ENCODE assay signal across 24 cellular contexts in the genomic region with DNA sequence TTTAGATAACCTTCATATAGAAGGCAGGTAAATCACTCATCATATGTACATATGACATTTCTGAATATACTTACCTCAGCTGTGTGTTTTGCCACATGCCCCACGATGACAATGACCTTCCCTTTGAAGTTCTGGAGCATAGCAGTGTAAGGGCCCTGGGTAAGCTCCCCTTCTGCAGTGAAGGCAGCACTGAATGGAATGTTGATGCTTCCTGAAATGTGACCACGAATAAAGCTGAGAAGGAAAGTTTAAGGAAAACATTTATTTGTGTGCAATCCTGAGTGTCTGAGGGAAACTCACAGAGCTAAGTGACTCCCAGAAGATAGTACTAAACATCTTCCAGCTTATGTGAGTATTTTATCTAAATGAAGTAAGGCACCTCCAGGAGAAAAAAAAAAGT.
DNase-seq lines count a peak whose midpoint lies in the region; ATAC-seq and TF ChIP-seq lines count a peak whose summit lies in the region.
"Had no signal": no experiment of that assay in that cellular context is flagged by ENCODE, and none has a peak within 500 bp of the region (broad histone marks: within the 10 kb centered on the region; RNA-seq: fewer than 3 reads in every experiment).

No MANE protein-coding gene starts in this region.

- no peak for TF ChIP-seq CTCF in mesothelial cell of epicardium (IDR thresholded peaks at IDR 0.05; ENCODE audit: unreplicated experiment)

- peak overlapping the region; percentile 64 for H3K27ac Mint-ChIP-seq in mesothelial cell of epicardium
- no peak overlapping the region for H3K27ac Mint-ChIP-seq in activated CD4-positive, alpha-beta T cell treated with anti-CD3 and anti-CD28 coated beads, Interleukin-2, amount 10 ng/mL, durations not matched to agents 24 days and 14 days
- H3K27ac Mint-ChIP-seq: activated CD8-positive, alpha-beta T cell treated with anti-CD3 and anti-CD28 coated beads for 36 hours; activated naive CD8-positive, alpha-beta T cell treated with anti-CD3 and anti-CD28 coated beads for 36 hours; CD14-positive monocyte; IgD-negative memory B cell; stimulated activated naive B cell treated with anti-CD40 and anti-IgM and Interleukin-4, amounts not matched to agents 10 μg/mL and 1 μg/mL and 100 μg/mL, for 72 hours had no signal

- H3K9me3 Mint-ChIP-seq in mesothelial cell of epicardium: peaks cover 11% of the 10 kb centered on the region
- peaks cover 3% of the 10 kb centered on the region for H3K9me3 Mint-ChIP-seq in activated CD4-positive, alpha-beta T cell treated with anti-CD3 and anti-CD28 coated beads, Interleukin-2, amount 10 ng/mL, durations not matched to agents 24 days and 14 days

- DNase-seq in EL: peak; percentile 23
- peak; percentile 7 for DNase-seq in NCI-H226
- peak; percentile 18 for DNase-seq in foreskin melanocyte
- DNase-seq in mesothelial cell of epicardium (ENCODE audit: low spot score in 2 of 2, unreplicated experiment in 2 of 2): no peak
- no peak for DNase-seq in NCI-H2227 treated with DMSO at 0.1 percent for 48 hours (lab: John Stamatoyannopoulos, UW)
- no peak for DNase-seq in activated CD4-positive, alpha-beta T cell treated with anti-CD3 and anti-CD28 coated beads, Interleukin-2, amount 10 ng/mL, durations not matched to agents 24 days and 14 days
- DNase-seq: activated CD4-positive, CD25-positive, alpha-beta regulatory T cell treated with anti-CD3 and anti-CD28 coated beads, Interleukin-2, amount 50 U/mL, for 72 hours; activated CD8-positive, alpha-beta T cell treated with anti-CD3 and anti-CD28 coated beads for 36 hours; activated effector memory CD4-positive, alpha-beta T cell treated with Interleukin-2 at 50 U/mL for 16 hours; activated naive CD8-positive, alpha-beta T cell treated with anti-CD3 and anti-CD28 coated beads for 36 hours; Calu3; cerebellar nuclear complex; DMS79 treated with DMSO at 0.1 percent for 48 hours; left cardiac atrium; NCI-H1092 treated with DMSO at 0.1 percent for 48 hours; NCI-H2029; NCI-H748 treated with DMSO at 0.1 percent for 48 hours; stimulated activated naive B cell treated with anti-CD40 and anti-IgM and Interleukin-4, amounts not matched to agents 10 μg/mL and 1 μg/mL and 100 μg/mL, for 72 hours; T-helper 2 cell had no signal

- ATAC-seq in GM18498 (IDR thresholded peaks at IDR 0.05; ENCODE audit: unreplicated experiment): no peak
- ATAC-seq in GM19395 (IDR thresholded peaks at IDR 0.05; ENCODE audit: unreplicated experiment): no peak
- ATAC-seq: activated CD8-positive, alpha-beta T cell treated with anti-CD3 and anti-CD28 coated beads for 36 hours; left cardiac atrium; sciatic nerve; stimulated activated naive B cell treated with anti-CD40 and anti-IgM and Interleukin-4, amounts not matched to agents 10 μg/mL and 1 μg/mL and 100 μg/mL, for 72 hours had no signal

- no peak overlapping the region for H3K4me3 Mint-ChIP-seq in mesothelial cell of epicardium
- H3K4me3 Mint-ChIP-seq in activated CD4-positive, alpha-beta T cell treated with anti-CD3 and anti-CD28 coated beads, Interleukin-2, amount 10 ng/mL, durations not matched to agents 24 days and 14 days: no peak overlapping the region
- H3K4me3 Mint-ChIP-seq: activated CD8-positive, alpha-beta T cell treated with anti-CD3 and anti-CD28 coated beads for 36 hours; activated naive CD8-positive, alpha-beta T cell treated with anti-CD3 and anti-CD28 coated beads for 36 hours; CD14-positive monocyte; IgD-negative memory B cell; stimulated activated naive B cell treated with anti-CD40 and anti-IgM and Interleukin-4, amounts not matched to agents 10 μg/mL and 1 μg/mL and 100 μg/mL, for 72 hours had no signal

- H3K36me3 Mint-ChIP-seq in mesothelial cell of epicardium: peaks cover 32% of the 10 kb centered on the region
- peaks cover 34% of the 10 kb centered on the region for H3K36me3 Mint-ChIP-seq in activated CD4-positive, alpha-beta T cell treated with anti-CD3 and anti-CD28 coated beads, Interleukin-2, amount 10 ng/mL, durations not matched to agents 24 days and 14 days (ENCODE audit: low read depth)

- H3K4me1 Mint-ChIP-seq in mesothelial cell of epicardium: peaks cover 18% of the 10 kb centered on the region
- H3K4me1 Mint-ChIP-seq in activated CD4-positive, alpha-beta T cell treated with anti-CD3 and anti-CD28 coated beads, Interleukin-2, amount 10 ng/mL, durations not matched to agents 24 days and 14 days: no peaks in the 10 kb centered on the region
- H3K4me1 Mint-ChIP-seq: activated naive CD8-positive, alpha-beta T cell treated with anti-CD3 and anti-CD28 coated beads for 36 hours; CD14-positive monocyte; IgD-negative memory B cell; stimulated activated naive B cell treated with anti-CD40 and anti-IgM and Interleukin-4, amounts not matched to agents 10 μg/mL and 1 μg/mL and 100 μg/mL, for 72 hours had no signal

- H3K27me3 Mint-ChIP-seq in mesothelial cell of epicardium (ENCODE audit: low read depth): no peaks in the 10 kb centered on the region
- no peaks in the 10 kb centered on the region for H3K27me3 Mint-ChIP-seq in activated CD4-positive, alpha-beta T cell treated with anti-CD3 and anti-CD28 coated beads, Interleukin-2, amount 10 ng/mL, durations not matched to agents 24 days and 14 days
- H3K27me3 Mint-ChIP-seq: activated CD8-positive, alpha-beta T cell treated with anti-CD3 and anti-CD28 coated beads for 36 hours; activated naive CD8-positive, alpha-beta T cell treated with anti-CD3 and anti-CD28 coated beads for 36 hours; IgD-negative memory B cell; stimulated activated naive B cell treated with anti-CD40 and anti-IgM and Interleukin-4, amounts not matched to agents 10 μg/mL and 1 μg/mL and 100 μg/mL, for 72 hours had no signal

- intact Hi-C loops in activated CD4-positive, alpha-beta T cell treated with anti-CD3 and anti-CD28 coated beads, Interleukin-2, amount 10 ng/mL, durations not matched to agents 24 days and 14 days (cut with micrococcal nuclease): no loop called here

Comparison
In these comparisons a context has a peak if more than half of its experiments do, and no peak if none do; other contexts are left out.
1. DNase-seq: peak in EL (single experiment), NCI-H226 (single experiment) and foreskin melanocyte (single experiment); none in mesothelial cell of epicardium (0 of 2), NCI-H2227 treated with DMSO at 0.1 percent for 48 hours (single experiment) and activated CD4-positive, alpha-beta T cell treated with anti-CD3 and anti-CD28 coated beads, Interleukin-2, amount 10 ng/mL, durations not matched to agents 24 days and 14 days (single experiment).